9 cellular contexts compared by ENCODE assay signal in genomic region chr7:102649924-102650323, GRCh38. TPM values are rescaled to one million over a fixed set of nuclear protein-coding genes. Genes with fewer than 3 reads are reported as not detected.
"Had no signal": no experiment of that assay in that cellular context is flagged by ENCODE, and none has a peak within 500 bp of the region (broad histone marks: within the 10 kb centered on the region; RNA-seq: fewer than 3 reads in every experiment).

A gene with protein sequence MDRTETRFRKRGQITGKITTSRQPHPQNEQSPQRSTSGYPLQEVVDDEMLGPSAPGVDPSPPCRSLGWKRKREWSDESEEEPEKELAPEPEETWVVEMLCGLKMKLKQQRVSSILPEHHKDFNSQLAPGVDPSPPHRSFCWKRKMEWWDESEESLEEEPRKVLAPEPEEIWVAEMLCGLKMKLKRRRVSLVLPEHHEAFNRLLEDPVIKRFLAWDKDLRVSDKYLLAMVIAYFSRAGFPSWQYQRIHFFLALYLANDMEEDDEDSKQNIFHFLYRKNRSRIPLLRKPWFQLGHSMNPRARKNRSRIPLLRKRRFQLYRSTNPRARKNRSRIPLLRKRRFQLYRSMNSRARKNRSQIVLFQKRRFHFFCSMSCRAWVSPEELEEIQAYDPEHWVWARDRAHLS (plus strand): TSS chr7:102650319. CDS start chr7:102652349, 2,030 bp downstream.

RNA-seq across cellular contexts. Expression of the gene that starts here (rescaled TPM):
- total RNA-seq: LHCN-M2, MCF 10A, NCI-H460, OCI-LY7, PC-9, Right ventricle myocardium superior, RPMI7951, SJSA1 had no signal
- polyA plus RNA-seq: SK-N-SH had no signal
